8 cellular contexts compared by ENCODE assay signal in genomic region chr11:130449246-130449990, GRCh38. TPM values are rescaled to one million over a fixed set of nuclear protein-coding genes. Genes with fewer than 3 reads are reported as not detected.
DNase-seq lines count a peak whose midpoint lies in the region; ATAC-seq and TF ChIP-seq lines count a peak whose summit lies in the region.

No MANE protein-coding gene starts in this region.

- TF ChIP-seq CTCF in H9 (conservative IDR thresholded peaks at IDR 0.05): no peak
- TF ChIP-seq CTCF in hepatocyte (IDR thresholded peaks at IDR 0.05; ENCODE audit: poor library complexity): no peak

- no peak overlapping the region for H2AK5ac ChIP-seq in H9 (ENCODE audit: insufficient read length, low read length)

- no peak overlapping the region for H4K91ac ChIP-seq in H9 (ENCODE audit: insufficient read length, low read depth, low read length)

- DNase-seq in H9: no peak
- DNase-seq in hepatocyte (ENCODE audit: low spot score): no peak
- DNase-seq in skeletal muscle cell (ENCODE audit: low read depth): no peak
- DNase-seq in nucleus accumbens (lab: John Stamatoyannopoulos, UW): no peak
- no peak for DNase-seq in head of caudate nucleus
- no peak for DNase-seq in effector CD4-positive, alpha-beta T cell

- H3K14ac ChIP-seq in H9 (ENCODE audit: insufficient read depth, low read length): peak overlapping the region; percentile 8; the same call in 1 of the 2 replicates

- H3K36me3 ChIP-seq in hepatocyte (replicated peaks; ENCODE audit: insufficient read depth, low read depth): no peaks in the 10 kb centered on the region

- H3K4me3 Mint-ChIP-seq in H9: peak overlapping the region; percentile 73 to 87
- H3K4me3 Mint-ChIP-seq in activated T-helper 17 cell treated with anti-CD3 and anti-CD28 coated beads, Interleukin-2, amount 50 U/mL, for 72 hours: peak overlapping the region; percentile 25

- WGBS in H9 (ENCODE audit: extremely low coverage, insufficient read length, low lambda C conversion rate): no CpG with 5 or more reads among the region's 71 CpGs
- 4% methylated on average over 69 of the region's 71 CpGs for WGBS in hepatocyte (ENCODE audit: low lambda C conversion rate, missing lambda C conversion rate)

- H4K20me1 ChIP-seq in H9 (ENCODE audit: control insufficient read depth, insufficient read depth, insufficient read length) (no peaks in the 10 kb centered on the region), hepatocyte (ENCODE audit: insufficient read depth, poor library complexity, severe bottlenecking) (peaks cover 4% of the 10 kb centered on the region)

- intact Hi-C loops in head of caudate nucleus (cut with DNase I): no loop called here

- H3K4me1 ChIP-seq in H9 (ENCODE audit: insufficient read depth, low read length): 0 out of 2 replicates have a peak, but pooled peaks cover 2% of the 10 kb centered on the region
- peaks cover 7% of the 10 kb centered on the region for H3K4me1 ChIP-seq in hepatocyte (ENCODE audit: insufficient read depth)

- no peak overlapping the region for H2BK15ac ChIP-seq in H9 (ENCODE audit: low read depth, low read length)

- ATAC-seq in activated T-helper 17 cell treated with anti-CD3 and anti-CD28 coated beads, Interleukin-2, amount 50 U/mL, for 72 hours (replicated peaks): no peak
- ATAC-seq in HG03354 (IDR thresholded peaks at IDR 0.05; ENCODE audit: poor library complexity, severe bottlenecking, unreplicated experiment): no peak

- H3K79me2 ChIP-seq in H9 (ENCODE audit: insufficient read depth, low read length) (no peaks in the 10 kb centered on the region), hepatocyte (peaks cover 17% of the 10 kb centered on the region)

- H3K9ac ChIP-seq in H9 (ENCODE audit: extremely low read depth, insufficient read length, low read length): no peak overlapping the region

- no peak overlapping the region for H2BK120ac ChIP-seq in H9 (ENCODE audit: low read depth, low read length, poor library complexity, severe bottlenecking)

- H3K36me3 Mint-ChIP-seq in H9 (ENCODE audit: insufficient read depth in 1 of 3, low read depth in 3 of 3): no peaks in the 10 kb centered on the region
- no peaks in the 10 kb centered on the region for H3K36me3 Mint-ChIP-seq in activated T-helper 17 cell treated with anti-CD3 and anti-CD28 coated beads, Interleukin-2, amount 50 U/mL, for 72 hours (ENCODE audit: low read depth)

- peaks cover 20% of the 10 kb centered on the region for H3K23me2 ChIP-seq in H9 (ENCODE audit: insufficient read length, low read depth, low read length, poor library complexity, severe bottlenecking)

- no peak overlapping the region for H2BK12ac ChIP-seq in H9 (ENCODE audit: insufficient read length, low read depth, low read length)

- H3K4me3 ChIP-seq in hepatocyte (peak overlapping the region; percentile 69), skeletal muscle cell (ENCODE audit: low read depth, low read length) (peak overlapping the region; percentile 56)

- H3K27ac Mint-ChIP-seq in H9: no peak overlapping the region; a peak in 1 of 7 replicates
- H3K27ac Mint-ChIP-seq in activated T-helper 17 cell treated with anti-CD3 and anti-CD28 coated beads, Interleukin-2, amount 50 U/mL, for 72 hours: no peak overlapping the region

- H3K23ac ChIP-seq in H9 (ENCODE audit: insufficient read length, low read depth, low read length): no peak overlapping the region

- H3T11ph ChIP-seq in H9 (ENCODE audit: low read length): no peak overlapping the region

- no peak overlapping the region for H3K4ac ChIP-seq in H9 (ENCODE audit: low read depth, low read length)

- H3K27me3 Mint-ChIP-seq in H9 (ENCODE audit: low read depth): peaks cover 97% of the 10 kb centered on the region
- peaks cover 42% of the 10 kb centered on the region for H3K27me3 Mint-ChIP-seq in activated T-helper 17 cell treated with anti-CD3 and anti-CD28 coated beads, Interleukin-2, amount 50 U/mL, for 72 hours

- H2AFZ ChIP-seq in H9 (ENCODE audit: low read length) (no peak overlapping the region), hepatocyte (peak overlapping the region; percentile 40)

- H3K56ac ChIP-seq in H9 (ENCODE audit: insufficient read length, low read depth, low read length): no peak overlapping the region

- H2BK5ac ChIP-seq in H9 (ENCODE audit: insufficient read length, low read length): no peak overlapping the region

- H3K27me3 ChIP-seq in H9 (ENCODE audit: insufficient read depth, low read length) (peaks cover 18% of the 10 kb centered on the region; the same call in 1 of the 2 replicates), hepatocyte (peaks cover 20% of the 10 kb centered on the region)

- H3K27ac ChIP-seq in H9 (ENCODE audit: insufficient read length, low read depth, low read length) (no peak overlapping the region), hepatocyte (peak overlapping the region; percentile 17)

- H3K4me1 Mint-ChIP-seq in H9: peaks cover 8 to 11% of the 10 kb centered on the region in 2 experiments
- no peaks in the 10 kb centered on the region for H3K4me1 Mint-ChIP-seq in activated T-helper 17 cell treated with anti-CD3 and anti-CD28 coated beads, Interleukin-2, amount 50 U/mL, for 72 hours

- no peak overlapping the region for H4K8ac ChIP-seq in H9 (replicated peaks; ENCODE audit: insufficient read length, low read depth, low read length)

- no peaks in the 10 kb centered on the region for H3K9me2 ChIP-seq in hepatocyte (replicated peaks; ENCODE audit: insufficient read depth)

- H3K18ac ChIP-seq in H9 (ENCODE audit: insufficient read length, low read depth, low read length): no peak overlapping the region

- no peak overlapping the region for H2BK20ac ChIP-seq in H9 (ENCODE audit: low read depth, low read length, poor library complexity, severe bottlenecking)

- H3K79me1 ChIP-seq in H9 (ENCODE audit: insufficient read depth, low read depth, low read length, poor library complexity, severe bottlenecking): no peaks in the 10 kb centered on the region

- H3K9me3 Mint-ChIP-seq in H9: peaks cover 2 to 4% of the 10 kb centered on the region in 2 experiments; a peak in 4 of 5 replicates
- H3K9me3 Mint-ChIP-seq in activated T-helper 17 cell treated with anti-CD3 and anti-CD28 coated beads, Interleukin-2, amount 50 U/mL, for 72 hours: no peaks in the 10 kb centered on the region

- H4K5ac ChIP-seq in H9 (ENCODE audit: insufficient read length, low read depth, low read length): no peak overlapping the region

- no peaks in the 10 kb centered on the region for H3K9me3 ChIP-seq in H9 (ENCODE audit: control insufficient read depth, low read depth, low read length)
- no peaks in the 10 kb centered on the region for H3K9me3 ChIP-seq in hepatocyte (ENCODE audit: low read depth)

- H3K4me2 ChIP-seq in H9 (ENCODE audit: insufficient read depth, insufficient read length, low read length) (peak overlapping the region; percentile 87), hepatocyte (peak overlapping the region; percentile 98)

RNA-seq across cellular contexts. Expression of gene ADAMTS15, which starts 1.0 kb away (rescaled TPM):
- total RNA-seq in H9 (2021): 1.3 and 1.5 TPM in 2 replicates
- total RNA-seq in activated T-helper 17 cell treated with anti-CD3 and anti-CD28 coated beads, Interleukin-2, amount 50 U/mL, for 72 hours: not detected
- 10.1 and 14.6 TPM in 2 replicates for total RNA-seq in hepatocyte
- 4.5 and 5.4 TPM in 2 replicates for polyA plus RNA-seq in hepatocyte

RNA-seq across cellular contexts. Expression of gene ADAMTS8, which starts 21.0 kb away (rescaled TPM):
- total RNA-seq in H9 (2021) (4.9 and 5.0 TPM in 2 replicates), hepatocyte (1.9 and 2.3 TPM in 2 replicates)
- total RNA-seq in activated T-helper 17 cell treated with anti-CD3 and anti-CD28 coated beads, Interleukin-2, amount 50 U/mL, for 72 hours: not detected
- 1.2 and 1.7 TPM in 2 replicates for polyA plus RNA-seq in hepatocyte
